ENCODE assay signal across 14 cellular contexts in the genomic region with DNA sequence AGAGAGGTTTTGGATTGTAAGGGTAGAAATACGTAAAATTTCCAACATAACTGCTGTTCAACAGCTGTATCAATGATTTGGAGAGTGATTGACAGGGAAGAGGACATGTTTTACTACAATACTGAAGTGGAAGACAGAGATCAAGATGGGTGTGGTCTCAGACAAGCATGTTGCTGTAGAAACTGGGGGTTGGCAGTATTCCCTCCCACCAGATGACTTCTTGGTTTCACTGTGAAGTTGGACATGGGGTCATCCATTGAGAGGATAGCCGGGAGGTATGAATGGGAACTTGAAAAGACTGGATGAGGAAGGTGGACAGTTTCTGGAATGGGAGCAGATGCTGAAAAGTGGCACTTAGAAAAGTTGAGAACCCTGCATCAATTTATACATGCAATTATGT.
DNase-seq lines count a peak whose midpoint lies in the region; ATAC-seq, FAIRE-seq and TF ChIP-seq lines count a peak whose summit lies in the region.
"Had no signal": no experiment of that assay in that cellular context is flagged by ENCODE, and none has a peak within 500 bp of the region (broad histone marks: within the 10 kb centered on the region; RNA-seq: fewer than 3 reads in every experiment).

No MANE protein-coding gene starts in this region.

- H3K4me2 ChIP-seq in BLaER1 (0 out of 2 replicates have a peak overlapping the region, but pooled peaks have one; percentile 12), astrocyte (ENCODE audit: low read length) (no peak overlapping the region)

- H4K20me1 ChIP-seq in BLaER1, result no peaks in the 10 kb centered on the region
- no peaks in the 10 kb centered on the region for H4K20me1 ChIP-seq in astrocyte (ENCODE audit: insufficient read depth, low read length)

- no peak overlapping the region for H3K27ac Mint-ChIP-seq in astrocyte (ENCODE audit: unreplicated experiment)
- peak overlapping the region; percentile 0 for H3K27ac Mint-ChIP-seq in neural crest cell (ENCODE audit: unreplicated experiment)
- H3K27ac Mint-ChIP-seq: CD8-positive, alpha-beta memory T cell had no signal

- CTCF ChIA-PET in HEK293T (lab: Yijun Ruan, JAX), result no interaction called here

- TF ChIP-seq CTCF in astrocyte (IDR thresholded peaks at IDR 0.05; ENCODE audit: insufficient read depth, low read depth, low read length) (no peak), neural crest cell (conservative IDR thresholded peaks at IDR 0.05) (no peak), testis (IDR thresholded peaks at IDR 0.05) (no peak), left lung (IDR thresholded peaks at IDR 0.05) (no peak)

- TF ChIP-seq POLR2A in testis (IDR thresholded peaks at IDR 0.05), result no peak

- H3K27me3 Mint-ChIP-seq in astrocyte (ENCODE audit: low read depth, unreplicated experiment) (no peaks in the 10 kb centered on the region), neural crest cell (ENCODE audit: low read depth) (no peaks in the 10 kb centered on the region)
- H3K27me3 Mint-ChIP-seq: CD8-positive, alpha-beta memory T cell had no signal

- no peak for ATAC-seq in left lung

- POLR2A ChIA-PET in HEK293T (lab: Yijun Ruan, JAX), result no interaction called here

- H2AFZ ChIP-seq in astrocyte (ENCODE audit: low read depth, low read length), result no peak overlapping the region

- H3K9me3 ChIP-seq in BLaER1 (no peaks in the 10 kb centered on the region), astrocyte (ENCODE audit: insufficient read depth, low read depth, low read length) (no peaks in the 10 kb centered on the region), testis (no peaks in the 10 kb centered on the region), left lung (no peaks in the 10 kb centered on the region)

- no peaks in the 10 kb centered on the region for H3K27me3 ChIP-seq in BLaER1
- H3K27me3 ChIP-seq in astrocyte (ENCODE audit: insufficient read depth, low read length), result no peaks in the 10 kb centered on the region
- no peaks in the 10 kb centered on the region for H3K27me3 ChIP-seq in testis
- no peaks in the 10 kb centered on the region for H3K27me3 ChIP-seq in left lung

- H3K79me2 ChIP-seq in astrocyte (ENCODE audit: insufficient read depth, low read length), result no peaks in the 10 kb centered on the region

- intact Hi-C loops in testis (cut with DNase I; ENCODE audit: low total_unique reads) (no loop called here), left lung (cut with DNase I) (no loop called here)

- H3K36me3 ChIP-seq in BLaER1 (no peaks in the 10 kb centered on the region), astrocyte (ENCODE audit: insufficient read depth, low read length) (no peaks in the 10 kb centered on the region), testis (ENCODE audit: low read depth, missing control alignments) (no peaks in the 10 kb centered on the region), left lung (no peaks in the 10 kb centered on the region)

- H3K36me3 Mint-ChIP-seq in astrocyte (ENCODE audit: low read depth, unreplicated experiment), result no peaks in the 10 kb centered on the region
- H3K36me3 Mint-ChIP-seq in neural crest cell (ENCODE audit: low read depth), result no peaks in the 10 kb centered on the region
- H3K36me3 Mint-ChIP-seq: CD8-positive, alpha-beta memory T cell had no signal

- H3K4me1 Mint-ChIP-seq in astrocyte (ENCODE audit: low read depth, unreplicated experiment) (peaks cover 14% of the 10 kb centered on the region), neural crest cell (peaks cover 14% of the 10 kb centered on the region)

- DNase-seq in HEK293T (ENCODE audit: extremely low spot score), result no peak
- peak; percentile 3 for DNase-seq in astrocyte (ENCODE audit: low read depth)
- no peak for DNase-seq in neural crest cell (ENCODE audit: low read depth, low spot score)
- no peak for DNase-seq in glomerular visceral epithelial cell (ENCODE audit: extremely low spot score)
- no peak for DNase-seq in testis
- no peak for DNase-seq in activated T-cell treated with anti-CD3 and anti-CD28 coated beads for 4 hours
- no peak for DNase-seq in left lung
- DNase-seq: CD8-positive, alpha-beta memory T cell; NCI-H1436 treated with DMSO at 0.1 percent for 48 hours; NCI-H2081 treated with DMSO at 0.1 percent for 48 hours; NCI-H69; NK-92 treated with Interleukin-12 subunit alpha and Interleukin-12 subunit beta, amount 100 ng/mL, for 24 hours; OCI-M1 had no signal

- H3K27ac ChIP-seq in BLaER1, result no peak overlapping the region
- no peak overlapping the region for H3K27ac ChIP-seq in astrocyte (ENCODE audit: low read depth, low read length)
- H3K27ac ChIP-seq in testis, result no peak overlapping the region
- H3K27ac ChIP-seq in left lung, result no peak overlapping the region

- 93 to 98% methylated on average over 2 of the region's 2 CpGs for WGBS in testis, 2 donors

- H3K4me3 Mint-ChIP-seq in astrocyte (ENCODE audit: unreplicated experiment), result no peak overlapping the region
- no peak overlapping the region for H3K4me3 Mint-ChIP-seq in neural crest cell
- H3K4me3 Mint-ChIP-seq: CD8-positive, alpha-beta memory T cell had no signal

- H3K4me1 ChIP-seq in BLaER1 (peaks cover 15% of the 10 kb centered on the region), astrocyte (ENCODE audit: insufficient read depth, low read length) (peaks cover 8% of the 10 kb centered on the region), testis (no peaks in the 10 kb centered on the region), left lung (no peaks in the 10 kb centered on the region)

- H3K4me3 ChIP-seq in BLaER1 (no peak overlapping the region), astrocyte (ENCODE audit: insufficient read depth, low read depth, low read length) (no peak overlapping the region), testis (no peak overlapping the region), left lung (no peak overlapping the region)

- H3K9ac ChIP-seq in BLaER1 (no peak overlapping the region), astrocyte (ENCODE audit: low read length) (no peak overlapping the region)

- H3K9me3 Mint-ChIP-seq in astrocyte (ENCODE audit: unreplicated experiment) (peaks cover 1% of the 10 kb centered on the region), neural crest cell (no peaks in the 10 kb centered on the region)
- H3K9me3 Mint-ChIP-seq: CD8-positive, alpha-beta memory T cell had no signal

- no peak for FAIRE-seq in astrocyte (lab: Jason Lieb, UNC)

TF ChIP-seq in HEK293T, 16 proteins besides CTCF, POLR2A, EP300 and RAD21:
- TF ChIP-seq FOXA1 (IDR thresholded peaks at IDR 0.05), result no peak
- TF ChIP-seq HDGF (IDR thresholded peaks at IDR 0.05; ENCODE audit: borderline replicate concordance), result no peak
- TF ChIP-seq SUZ12 (IDR thresholded peaks at IDR 0.05), result no peak
- peak; percentile 17; the same call in 1 of the 2 replicates for TF ChIP-seq PKNOX1 (IDR thresholded peaks at IDR 0.05)
- TF ChIP-seq TARDBP (IDR thresholded peaks at IDR 0.05), result no peak
